8 cellular contexts compared by ENCODE assay signal in the genomic region with DNA sequence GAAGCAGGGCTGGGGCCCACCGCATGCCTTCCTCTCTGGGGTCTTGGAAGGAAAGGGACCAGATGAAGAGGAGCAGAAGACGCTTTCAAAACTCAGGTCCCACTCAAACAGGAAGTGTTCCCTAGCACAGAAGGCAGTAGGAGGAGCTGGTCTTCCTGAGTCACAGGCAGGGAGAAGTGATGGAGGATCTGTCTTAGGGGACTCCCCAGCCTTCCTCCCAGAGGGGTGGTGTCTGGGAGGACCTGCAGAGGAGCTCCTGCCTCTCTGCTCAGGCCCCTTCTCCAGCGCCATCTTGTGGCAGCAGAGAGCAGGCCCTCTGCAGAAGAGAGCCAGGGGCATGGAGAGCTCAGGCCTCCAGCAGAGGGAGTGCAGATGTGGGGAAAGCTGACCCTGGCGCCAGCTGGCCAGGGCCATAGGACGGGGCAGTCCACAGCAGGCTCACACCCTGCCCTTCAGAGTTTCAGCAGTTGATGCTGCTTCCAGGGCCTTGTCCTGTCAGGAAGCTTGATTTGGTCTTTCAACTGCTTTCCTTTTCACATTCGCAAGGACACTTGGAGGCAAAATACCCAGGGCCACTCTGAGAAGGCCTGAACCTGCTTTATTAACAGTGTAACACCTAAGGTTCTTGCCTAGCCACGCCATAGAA.
A peak's percentile ranks its signal among the peaks of the same experiment; 100 is the strongest.
DNase-seq lines count a peak whose midpoint lies in the region; ATAC-seq and TF ChIP-seq lines count a peak whose summit lies in the region.

No MANE protein-coding gene starts in this region.

- peak; percentile 98 for ATAC-seq in GM18502 (IDR thresholded peaks at IDR 0.05; ENCODE audit: poor library complexity, unreplicated experiment)
- peak; percentile 88 for ATAC-seq in HG02884 (IDR thresholded peaks at IDR 0.05; ENCODE audit: unreplicated experiment)

- H3K4me3 ChIP-seq in ACC112 (ENCODE audit: low read depth, low read length) (peak overlapping the region; percentile 45), mammary epithelial cell (replicated peaks in 1 of 3; ENCODE audit: insufficient read depth in 1 of 3, low read depth in 2 of 3, low read length in 3 of 3) (no peak overlapping the region)

- BruUV-seq in mammary epithelial cell (replicated peaks; lab: Mats Ljungman, UMichigan), result no TSS peak

- no peak overlapping the region for H3K9ac ChIP-seq in mammary epithelial cell (ENCODE audit: insufficient read depth, low read length)

- dilution Hi-C loops in mammary epithelial cell (cut with HindIII; ENCODE audit: low sequenced_read_pairs), result no loop called here

- TF ChIP-seq CTCF in VCaP (conservative IDR thresholded peaks at IDR 0.05) (peak; percentile 92), mammary epithelial cell (conservative IDR thresholded peaks at IDR 0.05 in 1 of 2, IDR thresholded peaks at IDR 0.05 in 1 of 2; ENCODE audit: extremely low read depth in 1 of 2, insufficient read depth in 1 of 2, low read depth in 1 of 2, low read length in 2 of 2) (peak; percentile 87 to 92)

- H3K27me3 ChIP-seq in ACC112 (ENCODE audit: insufficient read depth, low read length) (no peaks in the 10 kb centered on the region), mammary epithelial cell (ENCODE audit: insufficient read depth, low read length) (no peaks in the 10 kb centered on the region)

- intact Hi-C loops in mammary epithelial cell (cut with micrococcal nuclease), result loop anchor here (5.0 kb wide), 1 partner anchor 228 kb away; no protein-coding TSS in a partner anchor

- DNase-seq in NCI-H1694 treated with DMSO at 0.1 percent for 48 hours (lab: John Stamatoyannopoulos, UW) (peak; percentile 42), mammary epithelial cell (peak; percentile 75), kidney tubule cell (ENCODE audit: low spot score) (peak; percentile 97)
- DNase-seq in stimulated activated CD4-positive, alpha-beta T cell treated with anti-CD3 and anti-CD28 coated beads, Interleukin-1b, Interleukin-23, amount 100 ng/mL, for 4 hours (ENCODE audit: low read depth in 2 of 2), result peak; percentile 57 to 67

- H3K36me3 ChIP-seq in ACC112 (ENCODE audit: insufficient read depth, low read length) (no peaks in the 10 kb centered on the region), mammary epithelial cell (ENCODE audit: insufficient read depth, low read length) (no peaks in the 10 kb centered on the region)

- H4K20me1 ChIP-seq in mammary epithelial cell (ENCODE audit: insufficient read depth, low read length), result no peaks in the 10 kb centered on the region

- no peaks in the 10 kb centered on the region for H3K9me3 ChIP-seq in mammary epithelial cell (replicated peaks; ENCODE audit: insufficient read depth, low read length)

- CTCF ChIA-PET in mammary epithelial cell (lab: Charles Lee; ENCODE audit: low non-redundant PET), result interaction anchor here (0.5 to 1.1 kb wide), 7 partner anchors 47 to 1196 kb away, joined by 3 to 6 read pairs (median 3); no protein-coding TSS in a partner anchor

- no peaks in the 10 kb centered on the region for H3K79me2 ChIP-seq in ACC112 (ENCODE audit: control insufficient read depth, insufficient read depth, low read length, unreplicated experiment)
- H3K79me2 ChIP-seq in mammary epithelial cell (ENCODE audit: insufficient read depth, low read length), result no peaks in the 10 kb centered on the region

- H3K4me1 ChIP-seq in ACC112 (ENCODE audit: control insufficient read depth, insufficient read depth, low read length, unreplicated experiment), result peaks cover 3% of the 10 kb centered on the region
- H3K4me1 ChIP-seq in mammary epithelial cell (ENCODE audit: insufficient read depth, low read length), result no peaks in the 10 kb centered on the region

- 59% methylated on average over 6 of the region's 7 CpGs for WGBS in mammary epithelial cell (ENCODE audit: low coverage, missing lambda C conversion rate)

- no peak overlapping the region for H3K4me2 ChIP-seq in mammary epithelial cell (ENCODE audit: insufficient read depth, low read depth, low read length)

- H3K27ac ChIP-seq in ACC112 (ENCODE audit: low read depth, low read length), result no peak overlapping the region
- peak overlapping the region; percentile 68 for H3K27ac ChIP-seq in VCaP
- H3K27ac ChIP-seq in mammary epithelial cell (ENCODE audit: insufficient read depth, low read depth, low read length), result no peak overlapping the region

- peak overlapping the region; percentile 4 for H2AFZ ChIP-seq in ACC112 (ENCODE audit: low read length, unreplicated experiment)
- no peak overlapping the region for H2AFZ ChIP-seq in mammary epithelial cell (ENCODE audit: low read depth, low read length)

- in situ Hi-C loops in mammary epithelial cell (cut with MboI; ENCODE audit: low sequenced_read_pairs in 2 of 2), result loop anchor here in 1 of 2 donors (25.0 kb wide), 1 partner anchor 423 kb away; a partner anchor contains a TSS

Comparison
In these comparisons a context has a peak if more than half of its experiments do, and no peak if none do; other contexts are left out.
1. DNase-seq: peak in every context shown above with its lines; median percentile 97 in kidney tubule cell; 75 in mammary epithelial cell; 62 in stimulated activated CD4-positive, alpha-beta T cell treated with anti-CD3 and anti-CD28 coated beads, Interleukin-1b, Interleukin-23, amount 100 ng/mL, for 4 hours; 42 in NCI-H1694 treated with DMSO at 0.1 percent for 48 hours.